27 cellular contexts compared by ENCODE assay signal in genomic region chr15:99555089-99555488, GRCh38.
"Had no signal": no experiment of that assay in that cellular context is flagged by ENCODE, and none has a peak within 500 bp of the region (broad histone marks: within the 10 kb centered on the region; RNA-seq: fewer than 3 reads in every experiment).

No MANE protein-coding gene starts in this region.

- ATAC-seq: activated T-helper 17 cell treated with anti-CD3 and anti-CD28 coated beads, Interleukin-2, amount 50 U/mL, for 72 hours; K562; T-helper 17 cell had no signal

- H3K36me3 Mint-ChIP-seq: activated naive CD8-positive, alpha-beta T cell treated with anti-CD3 and anti-CD28 coated beads for 36 hours had no signal

- H3K4me3 Mint-ChIP-seq: activated CD4-positive, alpha-beta memory T cell treated with anti-CD3 and anti-CD28 coated beads, Interleukin-2, amount 10 ng/mL, durations not matched to agents 7 days and 5 days; activated naive CD4-positive, alpha-beta T cell treated with anti-CD3 and anti-CD28 coated beads for 36 hours; activated naive CD8-positive, alpha-beta T cell treated with anti-CD3 and anti-CD28 coated beads for 36 hours; activated T-helper 17 cell treated with anti-CD3 and anti-CD28 coated beads, Interleukin-2, amount 50 U/mL, for 72 hours; T-helper 17 cell had no signal

- H3K36me3 ChIP-seq: adrenal gland, Peyer's patch, SJCRH30 had no signal

- H3K4me1 ChIP-seq: adrenal gland, Peyer's patch had no signal

- H3K27ac ChIP-seq: adrenal gland, Peyer's patch, RWPE1, SJCRH30, VCaP had no signal

- H3K9me3 Mint-ChIP-seq: activated CD4-positive, alpha-beta memory T cell treated with anti-CD3 and anti-CD28 coated beads, Interleukin-2, amount 10 ng/mL, durations not matched to agents 7 days and 5 days; activated naive CD4-positive, alpha-beta T cell treated with anti-CD3 and anti-CD28 coated beads for 36 hours; activated naive CD8-positive, alpha-beta T cell treated with anti-CD3 and anti-CD28 coated beads for 36 hours; activated T-helper 17 cell treated with anti-CD3 and anti-CD28 coated beads, Interleukin-2, amount 50 U/mL, for 72 hours had no signal

- DNase-seq: activated CD4-positive, alpha-beta memory T cell treated with anti-CD3 and anti-CD28 coated beads, Interleukin-2, amount 10 ng/mL, durations not matched to agents 7 days and 5 days; activated CD4-positive, alpha-beta T cell treated with anti-CD3 and anti-CD28 coated beads, Interleukin-2, amount 50 U/mL, for 1 hour; activated CD4-positive, CD25-positive, alpha-beta regulatory T cell; activated gamma-delta T cell; activated naive CD4-positive, alpha-beta T cell treated with anti-CD3 and anti-CD28 coated beads for 36 hours; activated naive CD8-positive, alpha-beta T cell treated with anti-CD3 and anti-CD28 coated beads for 36 hours; activated T-cell treated with anti-CD3 and anti-CD28 coated beads for 4 hours; activated T-cell treated with anti-CD3 and anti-CD28 coated beads, Interleukin-2, amount 50 U/mL, for 48 hours; adrenal gland; anterior cingulate cortex; caudate nucleus; Kasumi-1; NCI-H1048; NCI-H146; NCI-H187 treated with DMSO at 0.1 percent for 48 hours; NCI-H2081 treated with DMSO at 0.1 percent for 48 hours; NCI-H446; NCI-H524; Peyer's patch; Right ventricle myocardium superior; SJCRH30; T-helper 17 cell; T1000 had no signal

- H3K27me3 Mint-ChIP-seq: activated naive CD8-positive, alpha-beta T cell treated with anti-CD3 and anti-CD28 coated beads for 36 hours; activated T-helper 17 cell treated with anti-CD3 and anti-CD28 coated beads, Interleukin-2, amount 50 U/mL, for 72 hours had no signal

- H3K27me3 ChIP-seq: adrenal gland, Peyer's patch, SJCRH30 had no signal

- H3K9me3 ChIP-seq: adrenal gland, Peyer's patch, SJCRH30 had no signal

- H3K4me1 Mint-ChIP-seq: T-helper 17 cell had no signal

- H3K27ac Mint-ChIP-seq: activated CD4-positive, alpha-beta memory T cell treated with anti-CD3 and anti-CD28 coated beads, Interleukin-2, amount 10 ng/mL, durations not matched to agents 7 days and 5 days; activated naive CD4-positive, alpha-beta T cell treated with anti-CD3 and anti-CD28 coated beads for 36 hours; activated naive CD8-positive, alpha-beta T cell treated with anti-CD3 and anti-CD28 coated beads for 36 hours; activated T-helper 17 cell treated with anti-CD3 and anti-CD28 coated beads, Interleukin-2, amount 50 U/mL, for 72 hours; T-helper 17 cell had no signal

- H3K4me3 ChIP-seq: adrenal gland, K562, Peyer's patch, SJCRH30 had no signal
